10 cellular contexts compared by ENCODE assay signal in the genomic region with DNA sequence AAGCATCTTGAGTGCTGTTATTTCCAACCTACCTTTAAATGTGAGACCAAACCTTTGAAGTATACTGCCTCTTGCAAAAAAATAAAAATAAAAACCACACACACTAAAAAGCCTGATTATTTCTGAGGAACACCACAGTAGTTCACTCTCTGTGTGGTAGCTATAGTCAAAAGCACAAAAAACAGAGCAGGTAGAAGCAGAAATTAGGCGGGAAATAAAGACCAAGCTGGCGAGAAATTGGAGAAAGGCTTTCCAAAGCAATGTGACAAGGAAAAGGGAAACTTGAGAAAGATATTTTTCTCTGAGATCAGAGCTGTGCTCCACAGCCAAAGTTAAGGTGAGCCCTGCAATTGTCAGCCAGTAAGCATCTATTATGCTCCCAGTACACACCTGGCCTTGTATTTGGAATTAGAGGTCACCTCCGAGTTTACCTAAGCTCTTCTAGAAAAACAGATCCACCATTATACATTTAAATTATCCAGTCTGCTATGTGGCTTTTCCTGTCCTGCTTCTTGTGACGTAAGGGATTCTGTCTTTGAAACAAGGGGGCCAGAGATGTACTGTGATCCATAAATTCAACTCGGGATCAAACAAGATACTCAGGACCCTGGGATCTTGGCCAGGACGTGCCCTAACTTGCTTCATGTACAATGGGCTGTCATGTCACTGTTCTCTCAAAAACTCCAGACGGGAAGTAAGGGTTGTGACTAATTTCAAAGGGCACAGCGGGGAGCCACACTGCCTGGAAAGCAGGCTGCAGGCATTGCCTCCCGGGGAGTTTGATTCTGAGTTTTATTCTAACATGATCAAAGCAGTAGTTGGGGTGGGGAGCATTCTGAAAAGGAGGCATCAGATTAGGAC. TPM values are rescaled to one million over a fixed set of nuclear protein-coding genes. Genes with fewer than 3 reads are reported as not detected.
DNase-seq lines count a peak whose midpoint lies in the region; ATAC-seq and TF ChIP-seq lines count a peak whose summit lies in the region.
"Had no signal": no experiment of that assay in that cellular context is flagged by ENCODE, and none has a peak within 500 bp of the region (broad histone marks: within the 10 kb centered on the region; RNA-seq: fewer than 3 reads in every experiment).

No MANE protein-coding gene starts in this region.

- POLR2A ChIA-PET in HEK293 (lab: Yijun Ruan, JAX) = interaction anchor here (0.6 to 1.0 kb wide), 2 partner anchors 36 to 228 kb away, joined by 3 to 4 read pairs; no protein-coding TSS in a partner anchor

- H3K27me3 Mint-ChIP-seq in dendritic cell treated with granulocyte-macrophage colony-stimulating factor and Interleukin-4, amounts not matched to agents 40 ng/mL and 50 ng/mL, for 4 days = peaks cover 11% of the 10 kb centered on the region
- H3K27me3 Mint-ChIP-seq in activated T-cell treated with anti-CD3 and anti-CD28 coated beads, Interleukin-2, amount 50 U/mL, for 24 hours = no peaks in the 10 kb centered on the region

- H3K4me1 Mint-ChIP-seq in dendritic cell treated with granulocyte-macrophage colony-stimulating factor and Interleukin-4, amounts not matched to agents 40 ng/mL and 50 ng/mL, for 4 days (ENCODE audit: low read depth) = peaks cover 51% of the 10 kb centered on the region
- H3K4me1 Mint-ChIP-seq in activated T-cell treated with anti-CD3 and anti-CD28 coated beads, Interleukin-2, amount 50 U/mL, for 24 hours (ENCODE audit: low read depth) = peaks cover 20% of the 10 kb centered on the region

- H4K20me1 ChIP-seq in osteoblast (ENCODE audit: insufficient read depth, low read length) = no peaks in the 10 kb centered on the region

- no peak overlapping the region for H3K9ac ChIP-seq in colonic mucosa (ENCODE audit: low read depth in 2 of 2, low read length in 2 of 2)

- H3K79me2 ChIP-seq in osteoblast (ENCODE audit: insufficient read depth, low read length) = no peaks in the 10 kb centered on the region

- no peak for TF ChIP-seq CTCF in HEK293 (tag by site-specific recombination; IDR thresholded peaks at IDR 0.05)
- TF ChIP-seq CTCF in colonic mucosa (IDR thresholded peaks at IDR 0.05) = no peak
- no peak for TF ChIP-seq CTCF in osteoblast (IDR thresholded peaks at IDR 0.05; ENCODE audit: extremely low read depth, low read depth, low read length)

- peak overlapping the region; percentile 74 for H3K27ac ChIP-seq in HEK293 (ENCODE audit: extremely low read depth, low read depth, low read length)
- no peak overlapping the region for H3K27ac ChIP-seq in colonic mucosa
- H3K27ac ChIP-seq in osteoblast (ENCODE audit: low read depth, low read length) = no peak overlapping the region

- H3K4me2 ChIP-seq in osteoblast (ENCODE audit: insufficient read depth, low read length) = no peak overlapping the region

- no peak for ATAC-seq in sciatic nerve
- no peak for ATAC-seq in HG03442 (IDR thresholded peaks at IDR 0.05; ENCODE audit: unreplicated experiment)

- H3K9me3 ChIP-seq in HEK293 (ENCODE audit: control insufficient read depth, insufficient read depth, low read depth, low read length) (no peaks in the 10 kb centered on the region), colonic mucosa (no peaks in the 10 kb centered on the region), osteoblast (ENCODE audit: low read depth, low read length) (no peaks in the 10 kb centered on the region)

- H3K4me3 Mint-ChIP-seq in dendritic cell treated with granulocyte-macrophage colony-stimulating factor and Interleukin-4, amounts not matched to agents 40 ng/mL and 50 ng/mL, for 4 days = no peak overlapping the region
- no peak overlapping the region for H3K4me3 Mint-ChIP-seq in activated T-cell treated with anti-CD3 and anti-CD28 coated beads, Interleukin-2, amount 50 U/mL, for 24 hours

- H3K4me1 ChIP-seq in HEK293 (ENCODE audit: control insufficient read depth, insufficient read depth, low read length) = peaks cover 42% of the 10 kb centered on the region
- peaks cover 5% of the 10 kb centered on the region for H3K4me1 ChIP-seq in colonic mucosa
- no peaks in the 10 kb centered on the region for H3K4me1 ChIP-seq in osteoblast (ENCODE audit: insufficient read depth, low read length)

- H3K36me3 Mint-ChIP-seq in dendritic cell treated with granulocyte-macrophage colony-stimulating factor and Interleukin-4, amounts not matched to agents 40 ng/mL and 50 ng/mL, for 4 days (ENCODE audit: low read depth) = no peaks in the 10 kb centered on the region
- no peaks in the 10 kb centered on the region for H3K36me3 Mint-ChIP-seq in activated T-cell treated with anti-CD3 and anti-CD28 coated beads, Interleukin-2, amount 50 U/mL, for 24 hours (ENCODE audit: low read depth)

- H3K4me3 ChIP-seq in HEK293 (ENCODE audit: low read depth, low read length) (no peak overlapping the region), colonic mucosa (no peak overlapping the region), osteoblast (ENCODE audit: insufficient read depth, low read length) (no peak overlapping the region)

- H3K9me3 Mint-ChIP-seq in dendritic cell treated with granulocyte-macrophage colony-stimulating factor and Interleukin-4, amounts not matched to agents 40 ng/mL and 50 ng/mL, for 4 days = no peaks in the 10 kb centered on the region
- no peaks in the 10 kb centered on the region for H3K9me3 Mint-ChIP-seq in activated T-cell treated with anti-CD3 and anti-CD28 coated beads, Interleukin-2, amount 50 U/mL, for 24 hours

- H3K27me3 ChIP-seq in colonic mucosa = no peaks in the 10 kb centered on the region
- peaks cover 13% of the 10 kb centered on the region for H3K27me3 ChIP-seq in osteoblast (ENCODE audit: insufficient read depth, low read length)

- CTCF ChIA-PET in HEK293 (lab: Yijun Ruan, JAX) = interaction anchor here (0.6 to 8.7 kb wide), 9 partner anchors 8 to 568 kb away, joined by 3 to 115 read pairs (median 5); partner anchors contain the start of gene RHOU

- DNase-seq in NCI-H460 (ENCODE audit: extremely low read depth, low read depth) = peak; percentile 54
- peak; percentile 38 for DNase-seq in sciatic nerve (ENCODE audit: low spot score)
- DNase-seq in activated T-cell treated with anti-CD3 and anti-CD28 coated beads, Interleukin-2, amount 50 U/mL, for 24 hours = no peak
- no peak for DNase-seq in colonic mucosa
- DNase-seq in osteoblast (ENCODE audit: insufficient read length, low spot score, missing footprints) = no peak
- DNase-seq: amniotic stem cell, T-helper 9 cell had no signal

- intact Hi-C loops in dendritic cell treated with granulocyte-macrophage colony-stimulating factor and Interleukin-4, amounts not matched to agents 40 ng/mL and 50 ng/mL, for 4 days (cut with micrococcal nuclease) = loop anchor here (5.0 kb wide), 1 partner anchor 494 kb away; the partner anchor contains the start of gene RHOU
- intact Hi-C loops in sciatic nerve (cut with DNase I) (no loop called here), colonic mucosa (cut with DNase I) (no loop called here)

- H3K27ac Mint-ChIP-seq in dendritic cell treated with granulocyte-macrophage colony-stimulating factor and Interleukin-4, amounts not matched to agents 40 ng/mL and 50 ng/mL, for 4 days = peak overlapping the region; percentile 89
- no peak overlapping the region for H3K27ac Mint-ChIP-seq in activated T-cell treated with anti-CD3 and anti-CD28 coated beads, Interleukin-2, amount 50 U/mL, for 24 hours

- no peak overlapping the region for H2AFZ ChIP-seq in osteoblast (ENCODE audit: low read length)

- H3K36me3 ChIP-seq in HEK293 (ENCODE audit: control insufficient read depth in 2 of 2, insufficient read depth in 1 of 2, low read length in 2 of 2) (no peaks in the 10 kb centered on the region), colonic mucosa (no peaks in the 10 kb centered on the region), osteoblast (ENCODE audit: insufficient read depth, low read length) (no peaks in the 10 kb centered on the region)

TF ChIP-seq in HEK293, 187 proteins besides CTCF, POLR2A, EP300 and RAD21 (continues in another document):
- TF ChIP-seq, protein P1, sequence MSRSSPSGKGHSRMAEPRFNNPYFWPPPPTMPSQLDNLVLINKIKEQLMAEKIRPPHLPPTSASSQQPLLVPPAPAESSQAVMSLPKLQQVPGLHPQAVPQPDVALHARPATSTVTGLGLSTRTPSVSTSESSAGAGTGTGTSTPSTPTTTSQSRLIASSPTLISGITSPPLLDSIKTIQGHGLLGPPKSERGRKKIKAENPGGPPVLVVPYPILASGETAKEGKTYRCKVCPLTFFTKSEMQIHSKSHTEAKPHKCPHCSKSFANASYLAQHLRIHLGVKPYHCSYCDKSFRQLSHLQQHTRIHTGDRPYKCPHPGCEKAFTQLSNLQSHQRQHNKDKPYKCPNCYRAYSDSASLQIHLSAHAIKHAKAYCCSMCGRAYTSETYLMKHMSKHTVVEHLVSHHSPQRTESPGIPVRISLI (tag by site-specific recombination; IDR thresholded peaks at IDR 0.05) = peak; percentile 40; the same call in 1 of the 2 replicates

RNA-seq across cellular contexts. Expression of gene RAB4A, which starts 39.8 kb away (rescaled TPM):
- 24.2 and 39.2 TPM in 2 replicates for total RNA-seq in NCI-H460 (2014; rRNA removed; shearing (Covaris generic))
- 34.2 and 43.3 TPM in 2 replicates for polyA plus RNA-seq in NCI-H460 (2014; cell fraction: nucleus; rRNA removed)
- 65.3 TPM for total RNA-seq in sciatic nerve
- total RNA-seq in colonic mucosa = 100 to 1,000 TPM in 1 of 2 donors, 10 to 100 TPM in 1; 80.9 to 103 TPM
- total RNA-seq in osteoblast = 19.9 and 20.0 TPM in 2 replicates

Comparison
In these comparisons a context has a peak if more than half of its experiments do, and no peak if none do; other contexts are left out.
1. DNase-seq: peak in NCI-H460 (single experiment) and sciatic nerve (single experiment); none in activated T-cell treated with anti-CD3 and anti-CD28 coated beads, Interleukin-2, amount 50 U/mL, for 24 hours (single experiment), colonic mucosa (single experiment) and osteoblast (single experiment).